Comparison of ENCODE assay signal across 16 cellular contexts in genomic region chr13:113486698-113487097, GRCh38. TPM values are rescaled to one million over a fixed set of nuclear protein-coding genes. Genes with fewer than 3 reads are reported as not detected.
A peak's percentile ranks its signal among the peaks of the same experiment; 100 is the strongest.
DNase-seq lines count a peak whose midpoint lies in the region; TF ChIP-seq lines count a peak whose summit lies in the region.
"Had no signal": no experiment of that assay in that cellular context is flagged by ENCODE, and none has a peak within 500 bp of the region (broad histone marks: within the 10 kb centered on the region; RNA-seq: fewer than 3 reads in every experiment).

No MANE protein-coding gene starts in this region.

- DNase-seq in Caco-2 (no peak), SK-N-DZ (ENCODE audit: low spot score) (peak; percentile 26), putamen (ENCODE audit: low spot score) (no peak), endothelial cell (ENCODE audit: low spot score) (no peak), RKO (ENCODE audit: low spot score) (no peak)
- DNase-seq: C1 segment of cervical spinal cord, EL, MV-4-11, NCI-H1436, NCI-H2081 treated with DMSO at 0.1 percent for 48 hours, NCI-H2227 treated with DMSO at 0.1 percent for 48 hours, NCI-H524 treated with DMSO at 0.1 percent for 48 hours, PC-9 had no signal

- H3K4me1 Mint-ChIP-seq in Caco-2 (ENCODE audit: low read depth, unreplicated experiment) (peaks cover 19% of the 10 kb centered on the region), nephron (peaks cover 40% of the 10 kb centered on the region), endothelial cell (ENCODE audit: unreplicated experiment) (peaks cover 17% of the 10 kb centered on the region)

- no peaks in the 10 kb centered on the region for H3K27me3 ChIP-seq in Caco-2 (replicated peaks; ENCODE audit: control insufficient read depth, insufficient read depth, low read length)

- peak overlapping the region; percentile 53 for H3K27ac ChIP-seq in 22Rv1
- H3K27ac ChIP-seq: PC-9 had no signal

- no peaks in the 10 kb centered on the region for H3K27me3 Mint-ChIP-seq in Caco-2 (ENCODE audit: insufficient read depth, unreplicated experiment)
- no peaks in the 10 kb centered on the region for H3K27me3 Mint-ChIP-seq in nephron (ENCODE audit: low read depth)
- H3K27me3 Mint-ChIP-seq in endothelial cell (ENCODE audit: unreplicated experiment): peaks cover 1% of the 10 kb centered on the region

- TF ChIP-seq CTCF in 22Rv1 (IDR thresholded peaks at IDR 0.05): no peak
- TF ChIP-seq CTCF in Caco-2 (IDR thresholded peaks at IDR 0.05; ENCODE audit: insufficient read depth in 1 of 2, low read depth in 1 of 2, low read length in 1 of 2, severe bottlenecking in 1 of 2, unreplicated experiment in 1 of 2): no peak
- TF ChIP-seq CTCF in nephron (IDR thresholded peaks at IDR 0.05; ENCODE audit: unreplicated experiment in 3 of 3): no peak
- TF ChIP-seq CTCF in endothelial cell (IDR thresholded peaks at IDR 0.05; ENCODE audit: unreplicated experiment): no peak

- no peak overlapping the region for H3K4me3 Mint-ChIP-seq in Caco-2 (ENCODE audit: unreplicated experiment)
- H3K4me3 Mint-ChIP-seq in nephron: peak overlapping the region in 2 of 3 experiments; percentile 25 to 34
- no peak overlapping the region for H3K4me3 Mint-ChIP-seq in endothelial cell (ENCODE audit: unreplicated experiment)

- POLR2A ChIA-PET in Caco-2 (lab: Charles Lee): no interaction called here

- no peaks in the 10 kb centered on the region for H3K9me3 ChIP-seq in Caco-2
- H3K9me3 ChIP-seq: HAP-1 had no signal

- H3K27ac Mint-ChIP-seq in Caco-2 (ENCODE audit: unreplicated experiment) (no peak overlapping the region), nephron (no peak overlapping the region), endothelial cell (ENCODE audit: unreplicated experiment) (no peak overlapping the region)

- H3K36me3 Mint-ChIP-seq in Caco-2 (ENCODE audit: insufficient read depth, unreplicated experiment) (peaks cover 26% of the 10 kb centered on the region), nephron (ENCODE audit: low read depth) (no peaks in the 10 kb centered on the region), endothelial cell (ENCODE audit: low read depth, unreplicated experiment) (peaks cover 7% of the 10 kb centered on the region)

- H3K4me3 ChIP-seq in Caco-2 (ENCODE audit: low read depth, low read length): no peak overlapping the region
- H3K4me3 ChIP-seq: HAP-1, PC-9 had no signal

- intact Hi-C loops in Caco-2 (cut with micrococcal nuclease; ENCODE audit: unreplicated experiment): no loop called here

- TSS peak; percentile 3 for BruUV-seq in Caco-2 (replicated peaks; lab: Mats Ljungman, UMichigan)

- H3K4me1 ChIP-seq in Caco-2: peaks cover 15% of the 10 kb centered on the region

- CTCF ChIA-PET in Caco-2 (lab: Charles Lee): interaction anchor here (0.6 to 0.7 kb wide), 2 partner anchors 18 to 93 kb away, joined by 3 read pairs; no protein-coding TSS in a partner anchor

- peaks cover 3% of the 10 kb centered on the region; the same call in 1 of the 2 replicates for H3K36me3 ChIP-seq in Caco-2 (ENCODE audit: control insufficient read depth, insufficient read depth, low read length)

- H3K9me3 Mint-ChIP-seq in Caco-2 (ENCODE audit: unreplicated experiment) (no peaks in the 10 kb centered on the region), nephron (no peaks in the 10 kb centered on the region), endothelial cell (ENCODE audit: unreplicated experiment) (no peaks in the 10 kb centered on the region)

RNA-seq across cellular contexts. Expression of gene DCUN1D2, which starts 3.8 kb away (rescaled TPM):
- total RNA-seq in Caco-2 (2022) (59.4 and 59.9 TPM in 2 replicates), endothelial cell (ENCODE audit: unreplicated experiment) (23.9 TPM)
- 24.9 and 26.8 TPM in 2 replicates for polyA plus RNA-seq in SK-N-DZ (2014; cell fraction: cytosol; rRNA removed)
- 33.6 and 77.2 TPM in 2 replicates for polyA plus RNA-seq in SK-N-DZ (2014; cell fraction: nucleus; rRNA removed)

RNA-seq across cellular contexts. Expression of gene ADPRHL1, which starts 33.4 kb away (rescaled TPM):
- total RNA-seq in Caco-2 (2022) (4.9 and 5.8 TPM in 2 replicates), endothelial cell (ENCODE audit: unreplicated experiment) (1.5 TPM)
- 1.8 and 1.9 TPM in 2 replicates for polyA plus RNA-seq in SK-N-DZ (2014; cell fraction: cytosol; rRNA removed)
- 1.0 and 1.6 TPM in 2 replicates for polyA plus RNA-seq in SK-N-DZ (2014; cell fraction: nucleus; rRNA removed)

Comparison
In these comparisons a context has a peak if more than half of its experiments do, and no peak if none do; other contexts are left out.
1. H3K4me3 Mint-ChIP-seq: peak in nephron (2 of 3); none in Caco-2 (single experiment) and endothelial cell (single experiment).